ENCODE assay signal across 1 cellular context in genomic region chr18:62522510-62523254, GRCh38.
TF ChIP-seq lines count a peak whose summit lies in the region.

ZCCHC2 (plus strand) TSS chr18:62523025; CDS start chr18:62523425, 400 bp downstream.

TF ChIP-seq in WTC11, 78 proteins besides CTCF, POLR2A, EP300 and RAD21 (continued from another document and continues in another):
- peak; percentile 99 for TF ChIP-seq SP1 (CRISPR knock-in tag; conservative IDR thresholded peaks at IDR 0.05)
- no peak for TF ChIP-seq JUN (CRISPR knock-in tag; IDR thresholded peaks at IDR 0.05)
- TF ChIP-seq ZNF416 (CRISPR knock-in tag; IDR thresholded peaks at IDR 0.05), result no peak
- peak; percentile 95; the same call in 1 of the 2 replicates for TF ChIP-seq HMGXB4 (CRISPR knock-in tag; IDR thresholded peaks at IDR 0.05)
- TF ChIP-seq SMAD3 (CRISPR knock-in tag; IDR thresholded peaks at IDR 0.05; ENCODE audit: borderline replicate concordance), result 0 out of 2 replicates have a peak, but pooled peaks have one; percentile 10
- peak; percentile 87; the same call in 1 of the 2 replicates for TF ChIP-seq CREM (CRISPR knock-in tag; IDR thresholded peaks at IDR 0.05)
- TF ChIP-seq FOXK1 (CRISPR knock-in tag; IDR thresholded peaks at IDR 0.05), result 0 out of 2 replicates have a peak, but pooled peaks have one; percentile 74
- TF ChIP-seq PREB (CRISPR knock-in tag; IDR thresholded peaks at IDR 0.05; ENCODE audit: borderline replicate concordance), result no peak; the same call in 1 of the 2 replicates
- TF ChIP-seq NFYB (CRISPR knock-in tag; conservative IDR thresholded peaks at IDR 0.05; ENCODE audit: low read depth), result peak; percentile 36
- TF ChIP-seq MLX (CRISPR knock-in tag; IDR thresholded peaks at IDR 0.05), result no peak
- TF ChIP-seq FOXP1 (CRISPR knock-in tag; IDR thresholded peaks at IDR 0.05; ENCODE audit: borderline replicate concordance), result peak; percentile 69
- TF ChIP-seq SMAD4 (CRISPR knock-in tag; IDR thresholded peaks at IDR 0.05), result no peak
- no peak for TF ChIP-seq AR (CRISPR knock-in tag; IDR thresholded peaks at IDR 0.05)
- no peak for TF ChIP-seq NR1H2 (CRISPR knock-in tag; IDR thresholded peaks at IDR 0.05)
- no peak for TF ChIP-seq FOXJ3 (CRISPR knock-in tag; IDR thresholded peaks at IDR 0.05; ENCODE audit: borderline replicate concordance)
- TF ChIP-seq USF1 (CRISPR knock-in tag; IDR thresholded peaks at IDR 0.05), result peak; percentile 73
- TF ChIP-seq IRF1 (CRISPR knock-in tag; IDR thresholded peaks at IDR 0.05), result peak; percentile 75; the same call in 1 of the 2 replicates
- no peak for TF ChIP-seq ESRRA (CRISPR knock-in tag; IDR thresholded peaks at IDR 0.05; ENCODE audit: borderline replicate concordance)
- TF ChIP-seq ATF1 (CRISPR knock-in tag; IDR thresholded peaks at IDR 0.05), result peak; percentile 54; the same call in 1 of the 2 replicates
- peak; percentile 83; the same call in 1 of the 2 replicates for TF ChIP-seq AFF4 (CRISPR knock-in tag; IDR thresholded peaks at IDR 0.05; ENCODE audit: borderline replicate concordance)
- no peak for TF ChIP-seq IRF2 (CRISPR knock-in tag; IDR thresholded peaks at IDR 0.05; ENCODE audit: borderline replicate concordance, low read depth)
- no peak for TF ChIP-seq NFE2L1 (CRISPR knock-in tag; IDR thresholded peaks at IDR 0.05)
- 0 out of 2 replicates have a peak, but pooled peaks have one; percentile 65 for TF ChIP-seq E2F1 (CRISPR knock-in tag; IDR thresholded peaks at IDR 0.05)
- peak; percentile 77; the same call in 1 of the 2 replicates for TF ChIP-seq GABPB1 (CRISPR knock-in tag; IDR thresholded peaks at IDR 0.05)
- no peak for TF ChIP-seq ZNF425 (CRISPR knock-in tag; conservative IDR thresholded peaks at IDR 0.05)
- no peak for TF ChIP-seq ATF6 (CRISPR knock-in tag; IDR thresholded peaks at IDR 0.05)
- TF ChIP-seq ZBTB21 (CRISPR knock-in tag; IDR thresholded peaks at IDR 0.05; ENCODE audit: borderline replicate concordance), result peak; percentile 65; the same call in 1 of the 2 replicates
- no peak; the same call in 1 of the 2 replicates for TF ChIP-seq ZNF281 (CRISPR knock-in tag; IDR thresholded peaks at IDR 0.05)
